In genomic region chr3:8001307-8001706, GRCh38 we compare ENCODE assay signal across 24 cellular contexts.
"Had no signal": no experiment of that assay in that cellular context is flagged by ENCODE, and none has a peak within 500 bp of the region (broad histone marks: within the 10 kb centered on the region; RNA-seq: fewer than 3 reads in every experiment).

No MANE protein-coding gene starts in this region.

- H3K9me3 Mint-ChIP-seq: endodermal cell; naive thymus-derived CD8-positive, alpha-beta T cell; nephron progenitor cell; stimulated activated effector memory CD8-positive, alpha-beta T cell treated with anti-CD3 and anti-CD28 coated beads, Interleukin-12 subunit alpha, Interleukin-12 subunit beta, amount 100 ng/mL, for 72 hours had no signal

- DNase-seq: colonic mucosa; effector CD8-positive, alpha-beta T cell; foreskin keratinocyte; immature natural killer cell; islet precursor cell; kidney glomerular epithelial cell; naive thymus-derived CD8-positive, alpha-beta T cell; nephron progenitor cell; psoas muscle; stimulated activated CD4-positive, alpha-beta T cell treated with anti-CD3 and anti-CD28 coated beads, Interleukin-12 subunit alpha, Interleukin-12 subunit beta, amount 100 ng/mL, for 4 hours; stimulated activated CD4-positive, alpha-beta T cell treated with anti-CD3 and anti-CD28 coated beads, Interleukin-2, amount 100 ng/mL, for 24 hours; stimulated activated CD4-positive, alpha-beta T cell treated with anti-CD3 and anti-CD28 coated beads, Interleukin-4, amount 100 ng/mL, for 24 hours; stimulated activated naive CD4-positive, alpha-beta T cell treated with Interleukin-2 at 50 U/mL for 16 hours; stomach; thyroid gland; trophoblast cell had no signal

- H3K27me3 Mint-ChIP-seq: dendritic cell treated with granulocyte-macrophage colony-stimulating factor and Interleukin-4, amounts not matched to agents 40 ng/mL and 50 ng/mL, for 4 days had no signal

- H3K27me3 ChIP-seq: colonic mucosa, foreskin keratinocyte, gastroesophageal sphincter, stomach, thyroid gland, vagina had no signal

- H3K27ac ChIP-seq: colonic mucosa, epithelial cell of prostate, foreskin keratinocyte, gastroesophageal sphincter, psoas muscle, stomach, thyroid gland, vagina had no signal

- H3K4me1 Mint-ChIP-seq: immature natural killer cell; naive thymus-derived CD8-positive, alpha-beta T cell; nephron progenitor cell; stimulated activated effector memory CD8-positive, alpha-beta T cell treated with anti-CD3 and anti-CD28 coated beads, Interleukin-12 subunit alpha, Interleukin-12 subunit beta, amount 100 ng/mL, for 72 hours had no signal

- H3K4me3 ChIP-seq: colonic mucosa, gastroesophageal sphincter, psoas muscle, smooth muscle cell, stomach, thyroid gland, vagina had no signal

- H3K9me3 ChIP-seq: colonic mucosa, gastroesophageal sphincter, psoas muscle, stomach, thyroid gland, vagina had no signal

- H3K4me3 Mint-ChIP-seq: dendritic cell treated with granulocyte-macrophage colony-stimulating factor and Interleukin-4, amounts not matched to agents 40 ng/mL and 50 ng/mL, for 4 days; endodermal cell; immature natural killer cell; nephron progenitor cell; stimulated activated effector memory CD8-positive, alpha-beta T cell treated with anti-CD3 and anti-CD28 coated beads, Interleukin-12 subunit alpha, Interleukin-12 subunit beta, amount 100 ng/mL, for 72 hours had no signal

- H3K4me1 ChIP-seq: colonic mucosa, foreskin keratinocyte, gastroesophageal sphincter, psoas muscle, stomach, thyroid gland, vagina had no signal

- H3K36me3 ChIP-seq: colonic mucosa, gastroesophageal sphincter, stomach, thyroid gland, vagina had no signal

- H3K27ac Mint-ChIP-seq: dendritic cell treated with granulocyte-macrophage colony-stimulating factor and Interleukin-4, amounts not matched to agents 40 ng/mL and 50 ng/mL, for 4 days; endodermal cell; immature natural killer cell; nephron progenitor cell; stimulated activated effector memory CD8-positive, alpha-beta T cell treated with anti-CD3 and anti-CD28 coated beads, Interleukin-12 subunit alpha, Interleukin-12 subunit beta, amount 100 ng/mL, for 72 hours had no signal

- H3K36me3 Mint-ChIP-seq: immature natural killer cell; naive thymus-derived CD8-positive, alpha-beta T cell; stimulated activated effector memory CD8-positive, alpha-beta T cell treated with anti-CD3 and anti-CD28 coated beads, Interleukin-12 subunit alpha, Interleukin-12 subunit beta, amount 100 ng/mL, for 72 hours had no signal

- ATAC-seq: esophagus mucosa; foreskin keratinocyte; gastroesophageal sphincter; naive thymus-derived CD8-positive, alpha-beta T cell; psoas muscle; stimulated activated effector memory CD8-positive, alpha-beta T cell treated with anti-CD3 and anti-CD28 coated beads, Interleukin-12 subunit alpha, Interleukin-12 subunit beta, amount 100 ng/mL, for 72 hours had no signal
